8 cellular contexts compared by ENCODE assay signal in genomic region chr2:70948350-70949003, GRCh38. TPM values are rescaled to one million over a fixed set of nuclear protein-coding genes. Genes with fewer than 3 reads are reported as not detected.
DNase-seq lines count a peak whose midpoint lies in the region; ATAC-seq and TF ChIP-seq lines count a peak whose summit lies in the region.

No MANE protein-coding gene starts in this region.

- DNase-seq in activated gamma-delta T cell treated with Interleukin-2 at 50 U/mL for 16 hours = peak; percentile 70
- no peak for DNase-seq in activated gamma-delta T cell (lab: John Stamatoyannopoulos, UW)
- DNase-seq in NCI-H526 (lab: John Stamatoyannopoulos, UW) = peak; percentile 25 to 84
- peak; percentile 85 for DNase-seq in activated CD8-positive, alpha-beta T cell treated with anti-CD3 and anti-CD28 coated beads for 36 hours
- DNase-seq in effector memory CD4-positive, alpha-beta T cell = peak; percentile 46 to 59 (median 50)
- peak; percentile 91 for DNase-seq in mesenteric fat pad (ENCODE audit: low spot score)
- DNase-seq in stimulated activated CD8-positive, alpha-beta memory T cell treated with anti-CD3 and anti-CD28 coated beads, Interleukin-15, amount 100 ng/mL, for 1 hour (ENCODE audit: low read depth) = peak; percentile 66

- H3K27ac ChIP-seq in effector memory CD4-positive, alpha-beta T cell (ENCODE audit: insufficient read depth, low read length, poor library complexity, severe bottlenecking) = no peak overlapping the region

- H3K36me3 ChIP-seq in effector memory CD4-positive, alpha-beta T cell (ENCODE audit: control insufficient read depth, insufficient read depth, low read length) = no peaks in the 10 kb centered on the region

- intact Hi-C loops in activated CD8-positive, alpha-beta T cell treated with anti-CD3 and anti-CD28 coated beads for 36 hours (cut with micrococcal nuclease) = loop anchor here (5.0 kb wide), 2 partner anchors 76 to 161 kb away; no protein-coding TSS in a partner anchor

- peaks cover 3% of the 10 kb centered on the region for H3K27me3 ChIP-seq in effector memory CD4-positive, alpha-beta T cell (replicated peaks; ENCODE audit: control insufficient read depth, insufficient read depth, low read length, poor library complexity, severe bottlenecking)

- TF ChIP-seq CTCF in activated CD8-positive, alpha-beta T cell treated with anti-CD3 and anti-CD28 coated beads for 36 hours (IDR thresholded peaks at IDR 0.05) = peak; percentile 88

- peak; percentile 61 for ATAC-seq in HG03196 (IDR thresholded peaks at IDR 0.05; ENCODE audit: unreplicated experiment)
- ATAC-seq in activated CD8-positive, alpha-beta T cell treated with anti-CD3 and anti-CD28 coated beads for 36 hours = peak; percentile 96

- CTCF ChIA-PET in activated CD8-positive, alpha-beta T cell treated with anti-CD3 and anti-CD28 coated beads for 36 hours (lab: Charles Lee) = interaction anchor here (0.6 to 3.9 kb wide), 51 partner anchors 9 to 646 kb away, joined by 3 to 117 read pairs (median 5); partner anchors contain the start of genes ANKRD53, ATP6V1B1 and FIGLA

- peak overlapping the region; percentile 74 for H3K4me3 Mint-ChIP-seq in activated CD8-positive, alpha-beta T cell treated with anti-CD3 and anti-CD28 coated beads for 36 hours

- no peaks in the 10 kb centered on the region for H3K9me3 Mint-ChIP-seq in activated CD8-positive, alpha-beta T cell treated with anti-CD3 and anti-CD28 coated beads for 36 hours

- peak overlapping the region; percentile 51 for H3K27ac Mint-ChIP-seq in activated CD8-positive, alpha-beta T cell treated with anti-CD3 and anti-CD28 coated beads for 36 hours

- H3K4me3 ChIP-seq in effector memory CD4-positive, alpha-beta T cell (ENCODE audit: insufficient read depth, low read depth, low read length, poor library complexity, severe bottlenecking) = peak overlapping the region; percentile 15

- POLR2A ChIA-PET in activated CD8-positive, alpha-beta T cell treated with anti-CD3 and anti-CD28 coated beads for 36 hours (lab: Charles Lee) = no interaction called here

- no peaks in the 10 kb centered on the region for H3K36me3 Mint-ChIP-seq in activated CD8-positive, alpha-beta T cell treated with anti-CD3 and anti-CD28 coated beads for 36 hours (ENCODE audit: low read depth)

- H3K9me3 ChIP-seq in effector memory CD4-positive, alpha-beta T cell (ENCODE audit: control insufficient read depth, low read length) = no peaks in the 10 kb centered on the region

- no peaks in the 10 kb centered on the region for H3K4me1 ChIP-seq in effector memory CD4-positive, alpha-beta T cell (ENCODE audit: control insufficient read depth, insufficient read depth, low read length, poor library complexity, severe bottlenecking)

- peaks cover 10% of the 10 kb centered on the region for H3K27me3 Mint-ChIP-seq in activated CD8-positive, alpha-beta T cell treated with anti-CD3 and anti-CD28 coated beads for 36 hours

- H3K4me1 Mint-ChIP-seq in activated CD8-positive, alpha-beta T cell treated with anti-CD3 and anti-CD28 coated beads for 36 hours (ENCODE audit: low read depth) = peaks cover 6% of the 10 kb centered on the region

RNA-seq across cellular contexts. Expression of gene ATP6V1B1, which starts 12.8 kb away (rescaled TPM):
- total RNA-seq in activated CD8-positive, alpha-beta T cell treated with anti-CD3 and anti-CD28 coated beads for 36 hours = not detected
- total RNA-seq in mesenteric fat pad = 2.4 TPM

RNA-seq across cellular contexts. Expression of gene ANKRD53, which starts 30.0 kb away (rescaled TPM):
- total RNA-seq in activated CD8-positive, alpha-beta T cell treated with anti-CD3 and anti-CD28 coated beads for 36 hours = not detected
- 17.6 TPM for total RNA-seq in mesenteric fat pad

RNA-seq across cellular contexts. Expression of gene TEX261, which starts 46.2 kb away (rescaled TPM):
- total RNA-seq in activated CD8-positive, alpha-beta T cell treated with anti-CD3 and anti-CD28 coated beads for 36 hours = 10 to 100 TPM; 38.8 to 39.9 TPM
- total RNA-seq in mesenteric fat pad = 86.8 TPM

RNA-seq across cellular contexts. Expression of gene VAX2, which starts 48.1 kb away (rescaled TPM):
- not detected for total RNA-seq in activated CD8-positive, alpha-beta T cell treated with anti-CD3 and anti-CD28 coated beads for 36 hours
- 2.0 TPM for total RNA-seq in mesenteric fat pad

Comparison
In these comparisons a context has a peak if more than half of its experiments do, and no peak if none do; other contexts are left out.
1. RNA of gene ANKRD53, which starts 30.0 kb away (total RNA-seq): 17.6 TPM in mesenteric fat pad (single experiment); not detected in activated CD8-positive, alpha-beta T cell treated with anti-CD3 and anti-CD28 coated beads for 36 hours; every median in the first group is over 10 times any median in the second.